21 cellular contexts compared by ENCODE assay signal in the genomic region with DNA sequence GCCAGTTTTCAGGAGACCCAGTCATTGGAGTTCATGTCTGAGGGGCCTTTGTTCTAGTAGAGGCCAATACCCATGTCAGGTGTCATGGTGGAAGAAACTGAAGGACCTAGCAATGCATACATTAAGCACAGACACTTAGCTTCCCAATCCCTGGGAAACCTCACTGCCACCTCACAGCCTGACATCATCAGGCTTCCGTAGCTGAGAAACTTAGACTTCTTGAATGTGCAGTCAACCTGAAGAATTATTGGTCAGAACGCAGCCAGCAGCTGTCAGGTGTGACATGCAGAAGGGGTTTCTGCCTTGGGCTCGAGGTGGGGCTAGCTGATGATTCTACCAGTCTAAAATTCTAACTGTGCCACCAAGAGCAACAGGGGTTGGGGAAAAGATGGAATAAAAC. TPM values are rescaled to one million over a fixed set of nuclear protein-coding genes. Genes with fewer than 3 reads are reported as not detected.
DNase-seq lines count a peak whose midpoint lies in the region; ATAC-seq lines count a peak whose summit lies in the region.
"Had no signal": no experiment of that assay in that cellular context is flagged by ENCODE, and none has a peak within 500 bp of the region (broad histone marks: within the 10 kb centered on the region; RNA-seq: fewer than 3 reads in every experiment).

No MANE protein-coding gene starts in this region.

- no peak overlapping the region for H3K4me3 Mint-ChIP-seq in T-helper 2 cell treated with Interferon-gamma antibody and Interleukin-4, amounts not matched to agents 5 μg/mL and 100 μg/mL, for 36 hours
- no peak overlapping the region for H3K4me3 Mint-ChIP-seq in CD8-positive, alpha-beta memory T cell
- H3K4me3 Mint-ChIP-seq in memory B cell = peak overlapping the region; percentile 6
- H3K4me3 Mint-ChIP-seq: central memory CD8-positive, alpha-beta T cell had no signal

- no peak for DNase-seq in T-helper 2 cell treated with Interferon-gamma antibody and Interleukin-4, amounts not matched to agents 5 μg/mL and 100 μg/mL, for 36 hours (ENCODE audit: low spot score)
- DNase-seq in T-helper 2 cell (no peak), NCI-H187 treated with DMSO at 0.1 percent for 48 hours (lab: John Stamatoyannopoulos, UW) (peak; percentile 28), memory B cell (ENCODE audit: low spot score in 2 of 2) (no peak), HCEC 1CT (no peak), KG1 (lab: John Stamatoyannopoulos, UW) (no peak), dermis blood vessel endothelial cell (no peak)
- no peak for DNase-seq in CD8-positive, alpha-beta memory T cell
- DNase-seq: ACHN, amygdala, Caco-2, Kasumi-1, left ventricle myocardium inferior, NCI-H146, NCI-H524 treated with DMSO at 0.1 percent for 48 hours, PC-9, upper lobe of right lung, WERI-Rb-1 had no signal

- H3K27ac ChIP-seq in CD8-positive, alpha-beta memory T cell (ENCODE audit: low read depth, low read length) = no peak overlapping the region
- H3K27ac ChIP-seq: left ventricle myocardium inferior, PC-9, WERI-Rb-1 had no signal

- H3K9me3 Mint-ChIP-seq in T-helper 2 cell treated with Interferon-gamma antibody and Interleukin-4, amounts not matched to agents 5 μg/mL and 100 μg/mL, for 36 hours = peaks cover 5% of the 10 kb centered on the region
- H3K9me3 Mint-ChIP-seq in CD8-positive, alpha-beta memory T cell = peaks cover 0 to 2% (median 0%) of the 10 kb centered on the region in 5 donors
- H3K9me3 Mint-ChIP-seq in memory B cell = no peaks in the 10 kb centered on the region
- H3K9me3 Mint-ChIP-seq: central memory CD8-positive, alpha-beta T cell; stimulated activated effector memory CD8-positive, alpha-beta T cell treated with anti-CD3 and anti-CD28 coated beads, Interleukin-12 subunit alpha, Interleukin-12 subunit beta, amount 100 ng/mL, for 72 hours had no signal

- H3K36me3 ChIP-seq in CD8-positive, alpha-beta memory T cell (ENCODE audit: insufficient read depth, low read length) = peaks cover 8% of the 10 kb centered on the region
- H3K36me3 ChIP-seq: WERI-Rb-1 had no signal

- ATAC-seq in memory B cell (ENCODE audit: low read depth) = peak; percentile 14
- ATAC-seq: stimulated activated effector memory CD8-positive, alpha-beta T cell treated with anti-CD3 and anti-CD28 coated beads, Interleukin-12 subunit alpha, Interleukin-12 subunit beta, amount 100 ng/mL, for 72 hours; upper lobe of right lung had no signal

- peak overlapping the region; percentile 10 for H3K27ac Mint-ChIP-seq in T-helper 2 cell treated with Interferon-gamma antibody and Interleukin-4, amounts not matched to agents 5 μg/mL and 100 μg/mL, for 36 hours
- H3K27ac Mint-ChIP-seq in CD8-positive, alpha-beta memory T cell = peak overlapping the region in 7 of 8 donors; percentile 30 to 86 (median 46)
- H3K27ac Mint-ChIP-seq in memory B cell = no peak overlapping the region
- H3K27ac Mint-ChIP-seq: stimulated activated effector memory CD8-positive, alpha-beta T cell treated with anti-CD3 and anti-CD28 coated beads, Interleukin-12 subunit alpha, Interleukin-12 subunit beta, amount 100 ng/mL, for 72 hours had no signal

- no peak overlapping the region for H3K4me3 ChIP-seq in CD8-positive, alpha-beta memory T cell (ENCODE audit: low read length)
- H3K4me3 ChIP-seq: left ventricle myocardium inferior, PC-9, skin epidermis, upper lobe of right lung had no signal

- CTCF ChIA-PET in CD8-positive, alpha-beta memory T cell (lab: Charles Lee) = interaction anchor here (1.4 kb wide), 1 partner anchor 54 kb away, joined by 4 read pairs; no protein-coding TSS in a partner anchor

- no peaks in the 10 kb centered on the region for H3K27me3 Mint-ChIP-seq in T-helper 2 cell treated with Interferon-gamma antibody and Interleukin-4, amounts not matched to agents 5 μg/mL and 100 μg/mL, for 36 hours (ENCODE audit: low read depth)
- peaks cover 0 to 4% of the 10 kb centered on the region in 2 donors for H3K27me3 Mint-ChIP-seq in CD8-positive, alpha-beta memory T cell
- H3K27me3 Mint-ChIP-seq in memory B cell = no peaks in the 10 kb centered on the region
- H3K27me3 Mint-ChIP-seq: central memory CD8-positive, alpha-beta T cell had no signal

- H3K27me3 ChIP-seq in CD8-positive, alpha-beta memory T cell (ENCODE audit: insufficient read depth, low read length, poor library complexity, severe bottlenecking) = no peaks in the 10 kb centered on the region
- H3K27me3 ChIP-seq: upper lobe of right lung had no signal

- POLR2A ChIA-PET in CD8-positive, alpha-beta memory T cell (lab: Charles Lee) = no interaction called here

- no peaks in the 10 kb centered on the region for H3K9me3 ChIP-seq in CD8-positive, alpha-beta memory T cell (ENCODE audit: low read length)
- H3K9me3 ChIP-seq: upper lobe of right lung had no signal

- peaks cover 12% of the 10 kb centered on the region for H3K36me3 Mint-ChIP-seq in T-helper 2 cell treated with Interferon-gamma antibody and Interleukin-4, amounts not matched to agents 5 μg/mL and 100 μg/mL, for 36 hours (ENCODE audit: low read depth)
- peaks cover 0 to 27% (median 4%) of the 10 kb centered on the region in 3 donors for H3K36me3 Mint-ChIP-seq in CD8-positive, alpha-beta memory T cell
- peaks cover 1% of the 10 kb centered on the region for H3K36me3 Mint-ChIP-seq in memory B cell

- peaks cover 27% of the 10 kb centered on the region for H3K4me1 ChIP-seq in CD8-positive, alpha-beta memory T cell (ENCODE audit: insufficient read depth, low read length)

- peaks cover 19% of the 10 kb centered on the region for H3K4me1 Mint-ChIP-seq in T-helper 2 cell treated with Interferon-gamma antibody and Interleukin-4, amounts not matched to agents 5 μg/mL and 100 μg/mL, for 36 hours (ENCODE audit: low read depth)
- H3K4me1 Mint-ChIP-seq in CD8-positive, alpha-beta memory T cell = peaks cover 19 to 32% (median 21%) of the 10 kb centered on the region in 3 donors
- peaks cover 12% of the 10 kb centered on the region for H3K4me1 Mint-ChIP-seq in memory B cell

RNA-seq across cellular contexts. Expression of a gene that starts 1.9 kb away (rescaled TPM):
- total RNA-seq in CD8-positive, alpha-beta memory T cell = 10 to 100 TPM; 37.7 to 39.6 TPM
- polyA plus RNA-seq in CD8-positive, alpha-beta memory T cell = 50.1 TPM
- total RNA-seq in dermis blood vessel endothelial cell = 36.9 TPM in 2 replicates
